In genomic region chr19:19404879-19405860, GRCh38 we compare ENCODE assay signal across 1 cellular context.
TF ChIP-seq lines count a peak whose summit lies in the region.

TSS of gene GATAD2A (plus strand) at chr19:19405675. CDS start at chr19:19465346, 59,671 bp downstream.

TF ChIP-seq in HepG2, 621 proteins besides CTCF, POLR2A, EP300 and RAD21 (continued from another document and continues in another):
- TF ChIP-seq CSRNP2 (CRISPR knock-in tag; conservative IDR thresholded peaks at IDR 0.05; ENCODE audit: low read depth) = no peak
- TF ChIP-seq ZBTB33 (CRISPR knock-in tag; IDR thresholded peaks at IDR 0.05) = peak; percentile 77; the same call in 1 of the 2 replicates
- TF ChIP-seq ZSCAN25 (CRISPR knock-in tag; IDR thresholded peaks at IDR 0.05) = peak; percentile 38; the same call in 1 of the 2 replicates
- TF ChIP-seq PATZ1 (CRISPR knock-in tag; IDR thresholded peaks at IDR 0.05) = peak; percentile 57
- no peak for TF ChIP-seq SOX13 (IDR thresholded peaks at IDR 0.05)
- TF ChIP-seq SOX13 (CRISPR knock-in tag; conservative IDR thresholded peaks at IDR 0.05 in 1 of 2, IDR thresholded peaks at IDR 0.05 in 1 of 2) = peak in 1 of 2 experiments; percentile 51; a peak in 2 of 4 replicates
- TF ChIP-seq ZBTB44 (CRISPR knock-in tag; IDR thresholded peaks at IDR 0.05) = no peak
- TF ChIP-seq SP1 (IDR thresholded peaks at IDR 0.05) = peak; percentile 81; the same call in 1 of the 2 replicates
- TF ChIP-seq SP1 (CRISPR knock-in tag; IDR thresholded peaks at IDR 0.05) = peak; percentile 93
- peak; percentile 71; the same call in 1 of the 2 replicates for TF ChIP-seq DRAP1 (CRISPR knock-in tag; IDR thresholded peaks at IDR 0.05)
- peak; percentile 37 for TF ChIP-seq YY1 (IDR thresholded peaks at IDR 0.05; ENCODE audit: insufficient read depth, insufficient replicate concordance, low read depth, low read length)
- peak; percentile 89 for TF ChIP-seq TGIF2 (CRISPR knock-in tag; IDR thresholded peaks at IDR 0.05)
- TF ChIP-seq NFIC (IDR thresholded peaks at IDR 0.05; ENCODE audit: low read length) = no peak
- peak; percentile 85; the same call in 1 of the 2 replicates for TF ChIP-seq ZFP36L1 (CRISPR knock-in tag; IDR thresholded peaks at IDR 0.05)
- peak; percentile 77 for TF ChIP-seq ZFY (CRISPR knock-in tag; IDR thresholded peaks at IDR 0.05)
- peak; percentile 70; the same call in 1 of the 2 replicates for TF ChIP-seq ZNF124 (CRISPR knock-in tag; IDR thresholded peaks at IDR 0.05)
- peak; percentile 90; the same call in 1 of the 2 replicates for TF ChIP-seq ZNF275 (CRISPR knock-in tag; IDR thresholded peaks at IDR 0.05; ENCODE audit: borderline replicate concordance)
- peak; percentile 92 for TF ChIP-seq ZNF598 (CRISPR knock-in tag; IDR thresholded peaks at IDR 0.05; ENCODE audit: borderline replicate concordance)
- TF ChIP-seq ELF4 (CRISPR knock-in tag; IDR thresholded peaks at IDR 0.05; ENCODE audit: borderline replicate concordance) = peak; percentile 70; the same call in 1 of the 2 replicates
- TF ChIP-seq ZSCAN21 (CRISPR knock-in tag; IDR thresholded peaks at IDR 0.05; ENCODE audit: borderline replicate concordance) = peak; percentile 73; the same call in 1 of the 2 replicates
- TF ChIP-seq NFKBIZ (CRISPR knock-in tag; IDR thresholded peaks at IDR 0.05) = peak; percentile 75; the same call in 1 of the 2 replicates
- peak; percentile 83; the same call in 1 of the 2 replicates for TF ChIP-seq ATF5 (CRISPR knock-in tag; IDR thresholded peaks at IDR 0.05; ENCODE audit: low read depth)
- TF ChIP-seq FIP1L1 (IDR thresholded peaks at IDR 0.05; ENCODE audit: borderline replicate concordance, insufficient read depth, low read depth, low read length) = no peak
- peak; percentile 73 for TF ChIP-seq ZBTB10 (CRISPR knock-in tag; IDR thresholded peaks at IDR 0.05; ENCODE audit: borderline replicate concordance)
- peak; percentile 93 for TF ChIP-seq HIVEP1 (CRISPR knock-in tag; IDR thresholded peaks at IDR 0.05)
- TF ChIP-seq ZNF18 (CRISPR knock-in tag; IDR thresholded peaks at IDR 0.05; ENCODE audit: insufficient replicate concordance) = peak; percentile 80
- peak; percentile 94 for TF ChIP-seq HES4 (CRISPR knock-in tag; IDR thresholded peaks at IDR 0.05; ENCODE audit: borderline replicate concordance)
- TF ChIP-seq HMGXB4 (CRISPR knock-in tag; IDR thresholded peaks at IDR 0.05; ENCODE audit: borderline replicate concordance in 1 of 2, low read depth in 1 of 2) = peak; percentile 51 to 71; a peak in 2 of 4 replicates
- TF ChIP-seq THAP9 (CRISPR knock-in tag; IDR thresholded peaks at IDR 0.05; ENCODE audit: borderline replicate concordance) = peak; percentile 64
- no peak for TF ChIP-seq NONO (IDR thresholded peaks at IDR 0.05)
- TF ChIP-seq NONO (CRISPR knock-in tag; conservative IDR thresholded peaks at IDR 0.05) = peak; percentile 93
- peak; percentile 94 for TF ChIP-seq TFDP2 (CRISPR knock-in tag; IDR thresholded peaks at IDR 0.05)
- TF ChIP-seq ZBTB38 (CRISPR knock-in tag; IDR thresholded peaks at IDR 0.05) = peak; percentile 88
- no peak for TF ChIP-seq FOXP1 (IDR thresholded peaks at IDR 0.05)
- TF ChIP-seq FOXP1 (CRISPR knock-in tag; IDR thresholded peaks at IDR 0.05) = no peak
- TF ChIP-seq HNRNPH1 (optimal IDR thresholded peaks at IDR 0.05; ENCODE audit: low read depth, low read length) = no peak
